In genomic region chr21:33775100-33775828, GRCh38 we compare ENCODE assay signal across 21 cellular contexts.
"Had no signal": no experiment of that assay in that cellular context is flagged by ENCODE, and none has a peak within 500 bp of the region (broad histone marks: within the 10 kb centered on the region; RNA-seq: fewer than 3 reads in every experiment).

No MANE protein-coding gene starts in this region.

- H3K9me3 ChIP-seq: body of pancreas, thyroid gland had no signal

- H3K27ac ChIP-seq: body of pancreas, sigmoid colon, spleen, thyroid gland had no signal

- FAIRE-seq: endometrium, kidney had no signal

- ATAC-seq: activated CD8-positive, alpha-beta T cell treated with anti-CD3 and anti-CD28 coated beads, Interleukin-2, amount 10 ng/mL, durations not matched to agents 7 days and 5 days; body of pancreas; esophagus mucosa; stimulated activated naive CD8-positive, alpha-beta T cell treated with anti-CD3 and anti-CD28 coated beads, Interleukin-15, Interleukin-2, amounts not matched to agents 100 U/mL and 50 U/mL, for 24 hours had no signal

- H3K4me3 ChIP-seq: body of pancreas, lung, sigmoid colon, spleen, thyroid gland had no signal

- H3K4me1 ChIP-seq: body of pancreas, spleen, thyroid gland had no signal

- H3K27me3 ChIP-seq: body of pancreas, sigmoid colon, spleen, thyroid gland had no signal

- DNase-seq: activated CD4-positive, alpha-beta T cell treated with anti-CD3 and anti-CD28 coated beads, Interleukin-2, amount 50 U/mL, for 1 hour; activated CD4-positive, CD25-positive, alpha-beta regulatory T cell treated with anti-CD3 and anti-CD28 coated beads, Interleukin-2, amount 50 U/mL, for 72 hours; activated CD8-positive, alpha-beta T cell treated with anti-CD3 and anti-CD28 coated beads, Interleukin-2, amount 10 ng/mL, durations not matched to agents 7 days and 5 days; activated gamma-delta T cell treated with Interleukin-2 at 50 U/mL for 16 hours; anterior cingulate cortex; body of pancreas; effector CD4-positive, alpha-beta T cell; foreskin melanocyte; kidney; naive B cell; occipital lobe; sigmoid colon; spleen; stimulated activated CD4-positive, alpha-beta T cell treated with anti-CD3 and anti-CD28 coated beads, Interleukin-4, amount 100 ng/mL, for 1 hour; stimulated activated naive CD8-positive, alpha-beta T cell treated with anti-CD3 and anti-CD28 coated beads, Interleukin-15, Interleukin-2, amounts not matched to agents 100 U/mL and 50 U/mL, for 24 hours; substantia nigra; T-helper 2 cell; thyroid gland had no signal
